2 cellular contexts compared by ENCODE assay signal in genomic region chr22:26711205-26711958, GRCh38.
TF ChIP-seq lines count a peak whose summit lies in the region.

No MANE protein-coding gene starts in this region.

TF ChIP-seq in liver, 16 proteins besides CTCF, POLR2A, EP300 and RAD21 (continued from another document):
- TF ChIP-seq REST (IDR thresholded peaks at IDR 0.05), result no peak
- TF ChIP-seq NR2F2 (IDR thresholded peaks at IDR 0.05), result peak; percentile 84
- TF ChIP-seq YY1 (IDR thresholded peaks at IDR 0.05), result no peak

TF ChIP-seq in HepG2, 621 proteins besides CTCF, POLR2A, EP300 and RAD21 (continued from another document):
- TF ChIP-seq BCL3 (CRISPR knock-in tag; IDR thresholded peaks at IDR 0.05), result no peak
- TF ChIP-seq RORA (CRISPR knock-in tag; IDR thresholded peaks at IDR 0.05), result no peak
- TF ChIP-seq ZNF839 (CRISPR knock-in tag; IDR thresholded peaks at IDR 0.05; ENCODE audit: borderline replicate concordance), result no peak
- TF ChIP-seq ZBTB4 (CRISPR knock-in tag; IDR thresholded peaks at IDR 0.05; ENCODE audit: borderline replicate concordance), result no peak
- TF ChIP-seq HOXA3 (CRISPR knock-in tag; IDR thresholded peaks at IDR 0.05), result no peak
- TF ChIP-seq NFIB (CRISPR knock-in tag; IDR thresholded peaks at IDR 0.05; ENCODE audit: borderline replicate concordance), result no peak
- TF ChIP-seq TCF12 (IDR thresholded peaks at IDR 0.05), result no peak
- no peak for TF ChIP-seq TCF12 (CRISPR knock-in tag; IDR thresholded peaks at IDR 0.05)
- TF ChIP-seq ZBTB1 (CRISPR knock-in tag; IDR thresholded peaks at IDR 0.05; ENCODE audit: borderline replicate concordance), result no peak
- TF ChIP-seq NFE2L1 (CRISPR knock-in tag; IDR thresholded peaks at IDR 0.05; ENCODE audit: borderline replicate concordance), result no peak
- TF ChIP-seq MYC (CRISPR knock-in tag; IDR thresholded peaks at IDR 0.05; ENCODE audit: borderline replicate concordance), result no peak
- no peak for TF ChIP-seq CAMTA2 (CRISPR knock-in tag; IDR thresholded peaks at IDR 0.05; ENCODE audit: borderline replicate concordance)
- no peak for TF ChIP-seq THAP8 (CRISPR knock-in tag; IDR thresholded peaks at IDR 0.05; ENCODE audit: borderline replicate concordance)
